Comparison of ENCODE assay signal across 15 cellular contexts in the genomic region with DNA sequence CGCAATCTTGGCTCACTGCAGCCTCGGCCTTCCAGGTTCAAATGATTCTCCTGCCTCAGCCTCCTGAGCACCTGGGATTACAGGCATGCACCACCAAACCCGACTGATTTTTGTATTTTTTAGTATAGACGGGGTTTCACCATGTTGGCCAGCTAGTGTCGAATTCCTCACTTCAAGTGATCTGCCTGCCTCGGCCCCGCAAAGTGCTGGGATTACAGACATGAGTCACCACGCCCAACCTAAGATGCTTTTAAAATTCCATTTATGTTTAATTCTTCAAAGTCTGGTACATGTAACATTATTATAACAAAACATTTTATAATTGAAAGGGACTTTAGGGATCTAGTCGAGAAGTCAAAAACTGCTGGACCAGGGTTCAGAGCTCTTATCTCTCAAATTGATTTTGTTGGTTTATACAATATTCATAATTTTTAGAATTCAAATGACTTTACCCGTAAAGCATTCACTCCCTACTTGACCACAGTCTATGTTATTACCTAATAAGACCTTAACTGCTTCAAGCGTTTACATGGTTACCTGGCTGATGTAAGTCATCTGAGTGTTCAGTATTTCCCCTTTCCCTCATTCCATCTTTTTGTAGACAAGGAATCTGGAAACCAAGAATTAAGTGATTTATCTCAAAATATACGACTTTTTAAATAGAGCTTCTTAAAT. TPM values are rescaled to one million over a fixed set of nuclear protein-coding genes. Genes with fewer than 3 reads are reported as not detected.
A peak's percentile ranks its signal among the peaks of the same experiment; 100 is the strongest.
DNase-seq lines count a peak whose midpoint lies in the region; ATAC-seq and TF ChIP-seq lines count a peak whose summit lies in the region.
"Had no signal": no experiment of that assay in that cellular context is flagged by ENCODE, and none has a peak within 500 bp of the region (broad histone marks: within the 10 kb centered on the region; RNA-seq: fewer than 3 reads in every experiment).

No MANE protein-coding gene starts in this region.

- no peak for TF ChIP-seq EP300 in gastroesophageal sphincter (IDR thresholded peaks at IDR 0.05)

- peaks cover 100% of the 10 kb centered on the region for H3K79me2 ChIP-seq in OCI-LY7 (ENCODE audit: insufficient read depth, low read depth, low read length)

- no peaks in the 10 kb centered on the region for H3K9me3 Mint-ChIP-seq in activated CD4-positive, alpha-beta T cell treated with anti-CD3 and anti-CD28 coated beads, Interleukin-2, amount 10 ng/mL, durations not matched to agents 24 days and 14 days
- no peaks in the 10 kb centered on the region for H3K9me3 Mint-ChIP-seq in central memory CD8-positive, alpha-beta T cell

- H3K9me3 ChIP-seq in OCI-LY7 (ENCODE audit: low read length) (no peaks in the 10 kb centered on the region; the same call in 1 of the 2 replicates), gastroesophageal sphincter (no peaks in the 10 kb centered on the region)
- H3K9me3 ChIP-seq: left ventricle myocardium inferior, SJSA1 had no signal

- no peaks in the 10 kb centered on the region for H3K27me3 ChIP-seq in gastroesophageal sphincter
- H3K27me3 ChIP-seq: hepatocyte, SJSA1 had no signal

- H3K4me1 ChIP-seq in OCI-LY7 (ENCODE audit: insufficient read depth, low read length, poor library complexity, severe bottlenecking) (peaks cover 80% of the 10 kb centered on the region), gastroesophageal sphincter (peaks cover 0 to 95% (median 22%) of the 10 kb centered on the region in 3 donors)

- H3K4me1 Mint-ChIP-seq in activated CD4-positive, alpha-beta T cell treated with anti-CD3 and anti-CD28 coated beads, Interleukin-2, amount 10 ng/mL, durations not matched to agents 24 days and 14 days, result peaks cover 54% of the 10 kb centered on the region
- peaks cover 70% of the 10 kb centered on the region for H3K4me1 Mint-ChIP-seq in central memory CD8-positive, alpha-beta T cell

- peak overlapping the region; percentile 28; the same call in 1 of the 2 replicates for H3K4me2 ChIP-seq in OCI-LY7 (ENCODE audit: low read length)
- H3K4me2 ChIP-seq: hepatocyte had no signal

- TF ChIP-seq POLR2A in gastroesophageal sphincter (IDR thresholded peaks at IDR 0.05), result no peak

- peaks cover 21% of the 10 kb centered on the region for H3K36me3 Mint-ChIP-seq in activated CD4-positive, alpha-beta T cell treated with anti-CD3 and anti-CD28 coated beads, Interleukin-2, amount 10 ng/mL, durations not matched to agents 24 days and 14 days (ENCODE audit: low read depth)
- H3K36me3 Mint-ChIP-seq in central memory CD8-positive, alpha-beta T cell (ENCODE audit: insufficient read depth), result peaks cover 26% of the 10 kb centered on the region

- BruUV-seq in OCI-LY7 (replicated peaks; lab: Mats Ljungman, UMichigan), result no TSS peak

- CTCF ChIA-PET in OCI-LY7 (lab: Charles Lee; ENCODE audit: unreplicated experiment), result interaction anchor here (1.2 kb wide), 1 partner anchor 11 kb away, joined by 3 read pairs; no protein-coding TSS in a partner anchor

- H3K4me3 ChIP-seq in OCI-LY7 (ENCODE audit: low read depth, low read length, poor library complexity, severe bottlenecking) (no peak overlapping the region), retinal pigment epithelial cell (ENCODE audit: low read length) (no peak overlapping the region), gastroesophageal sphincter (no peak overlapping the region)
- H3K4me3 ChIP-seq: hepatocyte, left ventricle myocardium inferior, SJSA1, skin epidermis had no signal

- ATAC-seq in central memory CD8-positive, alpha-beta T cell (replicated peaks; ENCODE audit: extremely low read depth, poor library complexity, severe bottlenecking), result no peak
- ATAC-seq in esophagus mucosa (no peak), gastroesophageal sphincter (no peak)

- no peak for DNase-seq in activated CD4-positive, alpha-beta T cell treated with anti-CD3 and anti-CD28 coated beads, Interleukin-2, amount 10 ng/mL, durations not matched to agents 24 days and 14 days
- DNase-seq in activated CD4-positive, alpha-beta T cell treated with anti-CD3 and anti-CD28 coated beads, Interleukin-2, amount 50 U/mL, for 48 hours, result no peak
- DNase-seq in OCI-LY7 (ENCODE audit: low spot score) (no peak), retinal pigment epithelial cell (ENCODE audit: low read depth) (peak; percentile 47), SIG-M5 (lab: John Stamatoyannopoulos, UW) (no peak)
- DNase-seq in central memory CD8-positive, alpha-beta T cell (ENCODE audit: low spot score in 2 of 2), result no peak
- DNase-seq: amniotic stem cell, left ventricle myocardium inferior, NCI-H2081 treated with DMSO at 0.1 percent for 48 hours had no signal

- intact Hi-C loops in activated CD4-positive, alpha-beta T cell treated with anti-CD3 and anti-CD28 coated beads, Interleukin-2, amount 10 ng/mL, durations not matched to agents 24 days and 14 days (cut with micrococcal nuclease), result no loop called here
- intact Hi-C loops in OCI-LY7 (cut with micrococcal nuclease; ENCODE audit: unreplicated experiment), result no loop called here

- peaks cover 7% of the 10 kb centered on the region for H4K20me1 ChIP-seq in OCI-LY7 (ENCODE audit: insufficient read depth, low read length)

- no peaks in the 10 kb centered on the region for H3K9me2 ChIP-seq in OCI-LY7 (ENCODE audit: insufficient read depth, low read length)

- H3K4me3 Mint-ChIP-seq in activated CD4-positive, alpha-beta T cell treated with anti-CD3 and anti-CD28 coated beads, Interleukin-2, amount 10 ng/mL, durations not matched to agents 24 days and 14 days, result no peak overlapping the region
- H3K4me3 Mint-ChIP-seq in central memory CD8-positive, alpha-beta T cell, result peak overlapping the region; percentile 56

- H3K27ac Mint-ChIP-seq in activated CD4-positive, alpha-beta T cell treated with anti-CD3 and anti-CD28 coated beads, Interleukin-2, amount 10 ng/mL, durations not matched to agents 24 days and 14 days, result peak overlapping the region; percentile 25
- H3K27ac Mint-ChIP-seq in central memory CD8-positive, alpha-beta T cell (ENCODE audit: low read depth), result peak overlapping the region; percentile 87

- no peak overlapping the region for H2AFZ ChIP-seq in OCI-LY7 (ENCODE audit: low read length)
- H2AFZ ChIP-seq: hepatocyte had no signal

- H3K27me3 Mint-ChIP-seq in activated CD4-positive, alpha-beta T cell treated with anti-CD3 and anti-CD28 coated beads, Interleukin-2, amount 10 ng/mL, durations not matched to agents 24 days and 14 days, result no peaks in the 10 kb centered on the region
- no peaks in the 10 kb centered on the region for H3K27me3 Mint-ChIP-seq in central memory CD8-positive, alpha-beta T cell

- H3K27ac ChIP-seq in OCI-LY7 (ENCODE audit: low read depth, low read length, poor library complexity, severe bottlenecking) (peak overlapping the region; percentile 62), gastroesophageal sphincter (peak overlapping the region in 2 of 4 donors; percentile 14 to 29)
- H3K27ac ChIP-seq: hepatocyte, HL-60, left ventricle myocardium inferior, SJSA1, skin epidermis had no signal

- no peak for TF ChIP-seq CTCF in OCI-LY7 (conservative IDR thresholded peaks at IDR 0.05; ENCODE audit: low read length)
- no peak for TF ChIP-seq CTCF in retinal pigment epithelial cell (conservative IDR thresholded peaks at IDR 0.05; ENCODE audit: low read depth, low read length)
- no peak for TF ChIP-seq CTCF in gastroesophageal sphincter (IDR thresholded peaks at IDR 0.05)

- POLR2A ChIA-PET in OCI-LY7 (lab: Charles Lee), result interaction anchor here (0.6 to 2.3 kb wide), 10 partner anchors 9 to 367 kb away, joined by 3 to 9 read pairs (median 6); partner anchors contain the start of gene RAP1B

- H3K36me3 ChIP-seq in OCI-LY7 (ENCODE audit: insufficient read depth, low read length), result peaks cover 51% of the 10 kb centered on the region
- peaks cover 0 to 3% of the 10 kb centered on the region in 2 donors for H3K36me3 ChIP-seq in gastroesophageal sphincter
- H3K36me3 ChIP-seq: left ventricle myocardium inferior had no signal

- 51 to 54% methylated on average over 7 to 12 of the region's 12 CpGs for WGBS in gastroesophageal sphincter (ENCODE audit: low coverage in 1 of 2), 2 donors

RNA-seq across cellular contexts. Expression of gene RAP1B, which starts 28.2 kb away (rescaled TPM):
- total RNA-seq in activated CD4-positive, alpha-beta T cell treated with anti-CD3 and anti-CD28 coated beads, Interleukin-2, amount 10 ng/mL, durations not matched to agents 24 days and 14 days, result 207 and 209 TPM in 2 replicates
- 100 and 101 TPM in 2 replicates for total RNA-seq in OCI-LY7 (2014; rRNA removed; shearing (Covaris generic))
- 164 and 166 TPM in 2 replicates for total RNA-seq in OCI-LY7 (2022)
- 87.6 TPM for total RNA-seq in esophagus mucosa
- total RNA-seq in gastroesophageal sphincter, result 100 to 1,000 TPM; 131 to 218 (median 205) TPM

RNA-seq across cellular contexts. Expression of gene NUP107, which starts 47.9 kb away (rescaled TPM):
- 127 and 128 TPM in 2 replicates for total RNA-seq in activated CD4-positive, alpha-beta T cell treated with anti-CD3 and anti-CD28 coated beads, Interleukin-2, amount 10 ng/mL, durations not matched to agents 24 days and 14 days
- 106 and 113 TPM in 2 replicates for total RNA-seq in OCI-LY7 (2014; rRNA removed; shearing (Covaris generic))
- total RNA-seq in OCI-LY7 (2022), result 122 and 126 TPM in 2 replicates
- total RNA-seq in esophagus mucosa, result 27.0 TPM
- total RNA-seq in gastroesophageal sphincter, result 10 to 100 TPM; 28.4 to 46.7 (median 29.5) TPM
